8 cellular contexts compared by ENCODE assay signal in the genomic region with DNA sequence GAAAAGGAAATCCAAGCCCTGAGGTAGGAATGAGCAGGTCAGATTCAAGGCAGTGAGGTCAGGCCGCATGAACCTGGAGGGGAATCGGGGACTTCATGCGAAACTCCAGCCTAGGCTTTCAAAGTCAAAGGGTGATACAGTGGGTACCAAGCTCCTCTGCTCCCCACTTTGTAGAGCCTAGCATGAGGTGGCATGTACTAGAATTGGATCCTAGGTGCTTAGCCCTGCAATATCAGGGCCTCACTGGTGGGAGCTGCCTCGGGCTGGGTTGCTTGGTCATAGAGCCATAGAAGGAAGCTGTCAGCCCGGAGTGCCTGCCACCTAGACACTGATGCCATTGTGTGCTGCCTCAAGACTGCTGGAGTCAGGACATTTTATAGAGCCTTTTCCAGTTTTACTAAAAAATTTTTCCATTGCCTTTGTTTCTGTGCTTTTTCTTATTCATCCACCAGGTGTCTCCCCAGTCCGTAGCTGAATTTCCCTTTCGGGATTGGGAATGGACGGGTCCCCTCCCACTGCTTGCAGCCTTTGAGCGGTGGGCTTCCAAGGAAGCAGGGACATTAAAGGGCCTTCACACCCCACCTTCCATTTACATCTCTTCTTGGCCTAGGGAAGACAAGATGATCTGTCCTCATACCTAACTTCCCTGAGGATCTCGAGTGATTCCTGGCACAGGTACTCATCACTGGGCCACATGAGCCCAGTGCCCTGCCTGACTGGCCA. TPM values are rescaled to one million over a fixed set of nuclear protein-coding genes. Genes with fewer than 3 reads are reported as not detected.
DNase-seq lines count a peak whose midpoint lies in the region; ATAC-seq and TF ChIP-seq lines count a peak whose summit lies in the region.

No MANE protein-coding gene starts in this region.

- no peak overlapping the region for H3K4me3 Mint-ChIP-seq in natural killer cell
- no peak overlapping the region for H3K4me3 Mint-ChIP-seq in natural killer cell treated with Interleukin-12 subunit alpha and Interleukin-12 subunit beta and Interleukin-15 and Interleukin-18, amount 100 ng/mL, for 72 hours
- no peak overlapping the region for H3K4me3 Mint-ChIP-seq in activated naive CD8-positive, alpha-beta T cell

- no peak overlapping the region for H2AFZ ChIP-seq in neuronal stem cell (ENCODE audit: low read length)

- H3K36me3 ChIP-seq in neuronal stem cell (replicated peaks in 1 of 2; ENCODE audit: control insufficient read depth in 2 of 2, insufficient read depth in 2 of 2, low read length in 2 of 2) = peaks cover 35 to 45% of the 10 kb centered on the region in 2 donors

- H3K36me3 Mint-ChIP-seq in natural killer cell = peaks cover 9% of the 10 kb centered on the region
- peaks cover 16% of the 10 kb centered on the region for H3K36me3 Mint-ChIP-seq in natural killer cell treated with Interleukin-12 subunit alpha and Interleukin-12 subunit beta and Interleukin-15 and Interleukin-18, amount 100 ng/mL, for 72 hours
- H3K36me3 Mint-ChIP-seq in activated naive CD8-positive, alpha-beta T cell = peaks cover 11% of the 10 kb centered on the region

- WGBS in neuronal stem cell (ENCODE audit: extremely low coverage in 2 of 2, insufficient read length in 2 of 2, insufficient replicate concordance in 1 of 2), 2 donors = no CpG with 5 or more reads among the region's 10 CpGs

- no peak for ATAC-seq in natural killer cell
- ATAC-seq in natural killer cell treated with Interleukin-12 subunit alpha and Interleukin-12 subunit beta and Interleukin-15 and Interleukin-18, amount 100 ng/mL, for 72 hours = no peak
- no peak for ATAC-seq in GM21381 (IDR thresholded peaks at IDR 0.05; ENCODE audit: unreplicated experiment)
- ATAC-seq in GM18505 (IDR thresholded peaks at IDR 0.05; ENCODE audit: unreplicated experiment) = no peak

- H4K8ac ChIP-seq in neuronal stem cell (ENCODE audit: low read depth, low read length) = no peak overlapping the region

- no peaks in the 10 kb centered on the region for H3K79me1 ChIP-seq in neuronal stem cell (ENCODE audit: low read depth, low read length)

- no peak for TF ChIP-seq CTCF in natural killer cell (IDR thresholded peaks at IDR 0.05)

- no peak overlapping the region for H3K4me2 ChIP-seq in neuronal stem cell (ENCODE audit: insufficient read depth, low read length, poor library complexity, severe bottlenecking)

- no peaks in the 10 kb centered on the region for H3K9me3 ChIP-seq in neuronal stem cell (replicated peaks in 1 of 2; ENCODE audit: control insufficient read depth in 2 of 2, insufficient read depth in 1 of 2, low read depth in 1 of 2, low read length in 2 of 2)

- H3K27ac Mint-ChIP-seq in natural killer cell = peak overlapping the region; percentile 5 to 31
- H3K27ac Mint-ChIP-seq in natural killer cell treated with Interleukin-12 subunit alpha and Interleukin-12 subunit beta and Interleukin-15 and Interleukin-18, amount 100 ng/mL, for 72 hours = no peak overlapping the region
- peak overlapping the region; percentile 2 for H3K27ac Mint-ChIP-seq in activated naive CD8-positive, alpha-beta T cell

- intact Hi-C loops in natural killer cell (cut with micrococcal nuclease) = no loop called here

- H3K4me1 Mint-ChIP-seq in natural killer cell = peaks cover 7 to 23% of the 10 kb centered on the region in 2 donors
- H3K4me1 Mint-ChIP-seq in natural killer cell treated with Interleukin-12 subunit alpha and Interleukin-12 subunit beta and Interleukin-15 and Interleukin-18, amount 100 ng/mL, for 72 hours (ENCODE audit: low read depth in 2 of 2) = peaks cover 17 to 28% of the 10 kb centered on the region in 2 donors
- peaks cover 39% of the 10 kb centered on the region for H3K4me1 Mint-ChIP-seq in activated naive CD8-positive, alpha-beta T cell (ENCODE audit: low read depth)

- H2BK15ac ChIP-seq in neuronal stem cell (ENCODE audit: low read length) = no peak overlapping the region

- H3K27ac ChIP-seq in neuronal stem cell (replicated peaks; ENCODE audit: low read length) = no peak overlapping the region

- no peak overlapping the region for H3K4ac ChIP-seq in neuronal stem cell (ENCODE audit: low read length)

- H4K91ac ChIP-seq in neuronal stem cell (ENCODE audit: low read depth, low read length, poor library complexity) = no peak overlapping the region

- no peak for DNase-seq in natural killer cell
- no peak for DNase-seq in natural killer cell treated with Interleukin-12 subunit alpha and Interleukin-12 subunit beta and Interleukin-15 and Interleukin-18, amount 100 ng/mL, for 72 hours (ENCODE audit: low spot score)
- peak; percentile 27 for DNase-seq in kidney glomerular epithelial cell (lab: John Stamatoyannopoulos, UW)
- no peak for DNase-seq in NCI-H146 treated with DMSO at 0.1 percent for 48 hours (lab: John Stamatoyannopoulos, UW; ENCODE audit: unreplicated experiment)
- no peak for DNase-seq in neuronal stem cell (ENCODE audit: low spot score)

- H3K9ac ChIP-seq in neuronal stem cell (ENCODE audit: low read depth, low read length, poor library complexity) = no peak overlapping the region

- TF ChIP-seq POLR2A in GM18505 (IDR thresholded peaks at IDR 0.05; ENCODE audit: borderline replicate concordance, extremely low read depth, insufficient read depth, insufficient read length) = no peak

- H3K4me3 ChIP-seq in neuronal stem cell (ENCODE audit: low read length in 2 of 2) = no peak overlapping the region

- H2BK12ac ChIP-seq in neuronal stem cell (ENCODE audit: low read length) = no peak overlapping the region

- H3K18ac ChIP-seq in neuronal stem cell (ENCODE audit: low read length) = no peak overlapping the region

- peaks cover 10% of the 10 kb centered on the region in 2 donors for H3K4me1 ChIP-seq in neuronal stem cell (ENCODE audit: control insufficient read depth in 2 of 2, insufficient read depth in 1 of 2, low read depth in 1 of 2, low read length in 2 of 2)

- no peak overlapping the region for H2BK5ac ChIP-seq in neuronal stem cell (ENCODE audit: low read length)

- H3K27me3 Mint-ChIP-seq in natural killer cell (ENCODE audit: low read depth in 2 of 2) = no peaks in the 10 kb centered on the region
- no peaks in the 10 kb centered on the region for H3K27me3 Mint-ChIP-seq in natural killer cell treated with Interleukin-12 subunit alpha and Interleukin-12 subunit beta and Interleukin-15 and Interleukin-18, amount 100 ng/mL, for 72 hours
- no peaks in the 10 kb centered on the region for H3K27me3 Mint-ChIP-seq in activated naive CD8-positive, alpha-beta T cell

- H2BK120ac ChIP-seq in neuronal stem cell (ENCODE audit: low read depth, low read length) = no peak overlapping the region

- H3K14ac ChIP-seq in neuronal stem cell (ENCODE audit: low read length) = no peak overlapping the region

- no peak overlapping the region for H2AK5ac ChIP-seq in neuronal stem cell (ENCODE audit: low read depth, low read length)

- no peaks in the 10 kb centered on the region for H3K27me3 ChIP-seq in neuronal stem cell (ENCODE audit: control insufficient read depth in 3 of 3, insufficient read depth in 3 of 3, low read depth in 1 of 3, low read length in 3 of 3)

- H3K9me3 Mint-ChIP-seq in natural killer cell = no peaks in the 10 kb centered on the region
- H3K9me3 Mint-ChIP-seq in natural killer cell treated with Interleukin-12 subunit alpha and Interleukin-12 subunit beta and Interleukin-15 and Interleukin-18, amount 100 ng/mL, for 72 hours = no peaks in the 10 kb centered on the region
- no peaks in the 10 kb centered on the region for H3K9me3 Mint-ChIP-seq in activated naive CD8-positive, alpha-beta T cell (ENCODE audit: low read depth)

- no peak overlapping the region for H3K23ac ChIP-seq in neuronal stem cell (ENCODE audit: low read depth, low read length, poor library complexity)

RNA-seq across cellular contexts. Expression of gene LZTS2, which starts 5.5 kb away (rescaled TPM):
- 10 to 100 TPM in 2 of 3 donors, 1 to 10 TPM in 1; 8.0 to 16.1 (median 11.7) TPM for total RNA-seq in natural killer cell
- total RNA-seq in natural killer cell treated with Interleukin-12 subunit alpha and Interleukin-12 subunit beta and Interleukin-15 and Interleukin-18, amount 100 ng/mL, for 72 hours = 1 to 10 TPM; 6.2 to 6.4 TPM
- 75.1 TPM for polyA plus RNA-seq in neuronal stem cell (2013, experiment 1 of 2)
- 76.2 TPM for polyA plus RNA-seq in neuronal stem cell (2013, experiment 2 of 2)

RNA-seq across cellular contexts. Expression of gene TWNK, which starts 6.8 kb away (rescaled TPM):
- total RNA-seq in natural killer cell = 1 to 10 TPM; 2.2 to 3.6 (median 3.3) TPM
- total RNA-seq in natural killer cell treated with Interleukin-12 subunit alpha and Interleukin-12 subunit beta and Interleukin-15 and Interleukin-18, amount 100 ng/mL, for 72 hours = 10 to 100 TPM; 13.6 to 34.2 TPM
- 7.5 TPM for polyA plus RNA-seq in neuronal stem cell (2013, experiment 1 of 2)
- polyA plus RNA-seq in neuronal stem cell (2013, experiment 2 of 2) = 7.0 TPM

RNA-seq across cellular contexts. Expression of gene MRPL43, which starts 6.8 kb away (rescaled TPM):
- 10 to 100 TPM; 27.2 to 42.0 (median 33.1) TPM for total RNA-seq in natural killer cell
- 10 to 100 TPM; 52.3 to 60.7 TPM for total RNA-seq in natural killer cell treated with Interleukin-12 subunit alpha and Interleukin-12 subunit beta and Interleukin-15 and Interleukin-18, amount 100 ng/mL, for 72 hours
- polyA plus RNA-seq in neuronal stem cell (2013, experiment 1 of 2) = 72.6 TPM
- polyA plus RNA-seq in neuronal stem cell (2013, experiment 2 of 2) = 69.4 TPM

RNA-seq across cellular contexts. Expression of gene SEMA4G, which starts 24.8 kb away (rescaled TPM):
- total RNA-seq in natural killer cell = 1 to 10 TPM in 1 of 3 donors, under 1 TPM in 1, not detected in 1; 0.53 to 1.7 TPM
- total RNA-seq in natural killer cell treated with Interleukin-12 subunit alpha and Interleukin-12 subunit beta and Interleukin-15 and Interleukin-18, amount 100 ng/mL, for 72 hours = under 1 TPM in 1 of 2 donors, not detected in 1; 0.19 TPM
- polyA plus RNA-seq in neuronal stem cell (2013, experiment 1 of 2) = 8.9 TPM
- polyA plus RNA-seq in neuronal stem cell (2013, experiment 2 of 2) = 9.1 TPM

RNA-seq across cellular contexts. Expression of gene PDZD7, which starts 36.8 kb away (rescaled TPM):
- total RNA-seq in natural killer cell = 1 to 10 TPM in 1 of 3 donors, under 1 TPM in 2; 0.35 to 1.2 (median 0.52) TPM
- total RNA-seq in natural killer cell treated with Interleukin-12 subunit alpha and Interleukin-12 subunit beta and Interleukin-15 and Interleukin-18, amount 100 ng/mL, for 72 hours = under 1 TPM; 0.17 to 0.62 TPM
- 0.29 TPM for polyA plus RNA-seq in neuronal stem cell (2013, experiment 1 of 2)
- 0.33 TPM for polyA plus RNA-seq in neuronal stem cell (2013, experiment 2 of 2)

Comparison
In these comparisons a context has a peak if more than half of its experiments do, and no peak if none do; other contexts are left out.
1. H3K27ac Mint-ChIP-seq: peak in natural killer cell (2 of 2) and activated naive CD8-positive, alpha-beta T cell (single experiment); none in natural killer cell treated with Interleukin-12 subunit alpha and Interleukin-12 subunit beta and Interleukin-15 and Interleukin-18, amount 100 ng/mL, for 72 hours (0 of 2).